Comparison of ENCODE assay signal across 13 cellular contexts in the genomic region with DNA sequence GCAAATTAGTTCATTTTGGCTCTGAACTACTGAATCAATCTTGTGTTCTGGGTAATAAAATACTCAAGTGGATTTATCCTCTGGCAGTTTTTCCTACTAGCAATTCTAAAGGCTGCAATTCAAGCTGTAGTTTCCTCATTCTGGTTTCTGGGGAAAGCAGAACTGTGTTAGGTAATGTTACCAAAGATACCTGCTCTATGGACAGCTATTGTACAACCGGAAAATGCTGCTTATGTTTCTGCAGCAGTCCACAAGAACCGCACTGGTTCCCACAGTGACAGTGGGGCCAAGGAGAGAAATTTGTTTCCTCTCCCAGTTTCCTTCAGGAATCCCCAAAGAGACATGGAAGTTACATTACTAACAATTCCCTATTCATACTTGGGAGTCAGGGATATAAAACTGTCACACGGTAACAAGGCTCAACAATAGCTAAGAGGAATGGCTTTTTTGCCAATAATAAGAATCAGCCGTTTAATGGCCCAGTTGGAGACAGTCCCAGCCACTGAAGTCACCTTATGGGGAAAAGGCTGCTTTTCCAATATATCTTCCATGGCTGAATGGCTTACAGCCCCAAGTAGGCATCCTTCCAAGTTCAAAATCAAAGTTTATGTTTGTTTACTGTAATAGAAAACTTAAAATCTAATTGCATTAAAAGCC. TPM values are rescaled to one million over a fixed set of nuclear protein-coding genes. Genes with fewer than 3 reads are reported as not detected.
DNase-seq lines count a peak whose midpoint lies in the region; TF ChIP-seq lines count a peak whose summit lies in the region.
"Had no signal": no experiment of that assay in that cellular context is flagged by ENCODE, and none has a peak within 500 bp of the region (broad histone marks: within the 10 kb centered on the region; RNA-seq: fewer than 3 reads in every experiment).

No MANE protein-coding gene starts in this region.

- no peaks in the 10 kb centered on the region for H3K9me3 ChIP-seq in esophagus muscularis mucosa
- H3K9me3 ChIP-seq in subcutaneous abdominal adipose tissue (ENCODE audit: control insufficient read depth in 5 of 5, low read length in 5 of 5), result no peaks in the 10 kb centered on the region
- no peaks in the 10 kb centered on the region for H3K9me3 ChIP-seq in neuronal stem cell (replicated peaks in 1 of 2; ENCODE audit: control insufficient read depth in 2 of 2, insufficient read depth in 1 of 2, low read depth in 1 of 2, low read length in 2 of 2)

- H3K23ac ChIP-seq in neuronal stem cell (ENCODE audit: low read depth, low read length, poor library complexity), result no peak overlapping the region

- no peak overlapping the region for H4K91ac ChIP-seq in neuronal stem cell (ENCODE audit: low read depth, low read length, poor library complexity)

- H2BK15ac ChIP-seq in neuronal stem cell (ENCODE audit: low read length), result no peak overlapping the region

- H2BK12ac ChIP-seq in neuronal stem cell (ENCODE audit: low read length), result no peak overlapping the region

- intact Hi-C loops in esophagus muscularis mucosa (cut with DNase I), result loop anchor here (5.0 kb wide), 1 partner anchor 606 kb away; no protein-coding TSS in a partner anchor

- TF ChIP-seq EP300 in esophagus muscularis mucosa (IDR thresholded peaks at IDR 0.05), result no peak

- no peak overlapping the region for H2AFZ ChIP-seq in neuronal stem cell (ENCODE audit: low read length)

- H3K4me1 ChIP-seq in esophagus muscularis mucosa, result peaks cover 0 to 9% (median 0%) of the 10 kb centered on the region in 4 donors
- H3K4me1 ChIP-seq in subcutaneous abdominal adipose tissue (ENCODE audit: control insufficient read depth in 5 of 5, insufficient read depth in 5 of 5, low read length in 5 of 5), result peaks cover 4 to 27% (median 11%) of the 10 kb centered on the region in 5 donors
- no peaks in the 10 kb centered on the region for H3K4me1 ChIP-seq in neuronal stem cell (ENCODE audit: control insufficient read depth in 2 of 2, insufficient read depth in 1 of 2, low read depth in 1 of 2, low read length in 2 of 2)

- H2BK120ac ChIP-seq in neuronal stem cell (ENCODE audit: low read depth, low read length), result no peak overlapping the region

- H3K79me1 ChIP-seq in neuronal stem cell (ENCODE audit: low read depth, low read length), result no peaks in the 10 kb centered on the region

- no peak for TF ChIP-seq CTCF in esophagus muscularis mucosa (IDR thresholded peaks at IDR 0.05)

- no peak for TF ChIP-seq POLR2A in esophagus muscularis mucosa (IDR thresholded peaks at IDR 0.05; ENCODE audit: low read depth)

- no peak overlapping the region for H4K8ac ChIP-seq in neuronal stem cell (ENCODE audit: low read depth, low read length)

- no peak overlapping the region for H2BK5ac ChIP-seq in neuronal stem cell (ENCODE audit: low read length)

- H3K27ac ChIP-seq in esophagus muscularis mucosa (replicated peaks in 1 of 4) (no peak overlapping the region), subcutaneous abdominal adipose tissue (ENCODE audit: low read depth, low read length) (peak overlapping the region; percentile 55), neuronal stem cell (replicated peaks; ENCODE audit: low read length) (no peak overlapping the region)

- 38% methylated on average over 4 of the region's 4 CpGs for WGBS in esophagus muscularis mucosa
- no CpG with 5 or more reads among the region's 4 CpGs for WGBS in neuronal stem cell (ENCODE audit: extremely low coverage in 2 of 2, insufficient read length in 2 of 2, insufficient replicate concordance in 1 of 2), 2 donors

- no peak overlapping the region for H2AK5ac ChIP-seq in neuronal stem cell (ENCODE audit: low read depth, low read length)

- DNase-seq in NCI-H510A treated with DMSO at 0.1 percent for 48 hours (lab: John Stamatoyannopoulos, UW) (peak; percentile 32), NCI-H510A (lab: John Stamatoyannopoulos, UW) (no peak), NCI-H2196 treated with DMSO at 0.1 percent for 48 hours (lab: John Stamatoyannopoulos, UW; ENCODE audit: unreplicated experiment) (peak; percentile 43), esophagus muscularis mucosa (ENCODE audit: extremely low spot score) (peak; percentile 34), neuronal stem cell (ENCODE audit: low spot score) (no peak), GM19238 (ENCODE audit: insufficient read length, low spot score) (no peak), H7 (no peak)
- DNase-seq: activated CD4-positive, alpha-beta T cell treated with anti-CD3 and anti-CD28 coated beads, Interleukin-2, amount 50 U/mL, for 48 hours; activated naive CD4-positive, alpha-beta T cell; EL; trophoblast cell had no signal

- H3K4ac ChIP-seq in neuronal stem cell (ENCODE audit: low read length), result no peak overlapping the region

- no peak overlapping the region for H3K4me2 ChIP-seq in neuronal stem cell (ENCODE audit: insufficient read depth, low read length, poor library complexity, severe bottlenecking)

- no peaks in the 10 kb centered on the region for H3K27me3 ChIP-seq in esophagus muscularis mucosa
- peaks cover 0 to 2% (median 0%) of the 10 kb centered on the region in 5 donors for H3K27me3 ChIP-seq in subcutaneous abdominal adipose tissue (ENCODE audit: control insufficient read depth in 5 of 5, insufficient read depth in 4 of 5, low read length in 5 of 5)
- H3K27me3 ChIP-seq in neuronal stem cell (ENCODE audit: control insufficient read depth in 3 of 3, insufficient read depth in 3 of 3, low read depth in 1 of 3, low read length in 3 of 3), result no peaks in the 10 kb centered on the region
- no peaks in the 10 kb centered on the region for H3K27me3 ChIP-seq in H7 (ENCODE audit: control insufficient read depth, insufficient read depth, low read length)

- H3K9ac ChIP-seq in subcutaneous abdominal adipose tissue (ENCODE audit: low read length in 5 of 5), result peak overlapping the region in 1 of 5 donors; percentile 26
- H3K9ac ChIP-seq in neuronal stem cell (ENCODE audit: low read depth, low read length, poor library complexity), result no peak overlapping the region

- no peak overlapping the region for H3K14ac ChIP-seq in neuronal stem cell (ENCODE audit: low read length)

- H3K36me3 ChIP-seq in esophagus muscularis mucosa (no peaks in the 10 kb centered on the region), subcutaneous abdominal adipose tissue (ENCODE audit: control insufficient read depth in 5 of 5, insufficient read depth in 5 of 5, low read length in 5 of 5) (no peaks in the 10 kb centered on the region), neuronal stem cell (replicated peaks in 1 of 2; ENCODE audit: control insufficient read depth in 2 of 2, insufficient read depth in 2 of 2, low read length in 2 of 2) (no peaks in the 10 kb centered on the region), H7 (replicated peaks; ENCODE audit: control insufficient read depth, insufficient read depth, low read length) (peaks cover 9% of the 10 kb centered on the region)

- no peak overlapping the region for H3K4me3 ChIP-seq in esophagus muscularis mucosa
- no peak overlapping the region for H3K4me3 ChIP-seq in subcutaneous abdominal adipose tissue (ENCODE audit: low read depth in 1 of 5, low read length in 5 of 5)
- no peak overlapping the region for H3K4me3 ChIP-seq in neuronal stem cell (ENCODE audit: low read length in 2 of 2)
- H3K4me3 ChIP-seq in H7 (ENCODE audit: insufficient read depth, low read depth, low read length), result no peak overlapping the region
- H3K4me3 ChIP-seq: skin epidermis had no signal

- H3K18ac ChIP-seq in neuronal stem cell (ENCODE audit: low read length), result no peak overlapping the region

RNA-seq across cellular contexts. Expression of gene PCNX2, which starts 52.6 kb away (rescaled TPM):
- total RNA-seq in esophagus muscularis mucosa, result 10 to 100 TPM in 1 of 4 donors, 1 to 10 TPM in 3; 5.7 to 23.3 (median 7.9) TPM
- polyA plus RNA-seq in neuronal stem cell (2013, experiment 1 of 2), result 11.4 TPM
- 11.4 TPM for polyA plus RNA-seq in neuronal stem cell (2013, experiment 2 of 2)
- total RNA-seq in H7 (2014; rRNA removed; shearing (Covaris generic)), result 43.8 and 62.7 TPM in 2 replicates

Comparison
In these comparisons a context has a peak if more than half of its experiments do, and no peak if none do; other contexts are left out.
1. DNase-seq: peak in NCI-H510A treated with DMSO at 0.1 percent for 48 hours (single experiment), NCI-H2196 treated with DMSO at 0.1 percent for 48 hours (single experiment) and esophagus muscularis mucosa (single experiment); none in NCI-H510A (single experiment), neuronal stem cell (single experiment), GM19238 (single experiment) and H7 (single experiment).